Comparison of ENCODE assay signal across 9 cellular contexts in genomic region chr15:76337739-76338554, GRCh38. TPM values are rescaled to one million over a fixed set of nuclear protein-coding genes. Genes with fewer than 3 reads are reported as not detected.
A peak's percentile ranks its signal among the peaks of the same experiment; 100 is the strongest.
DNase-seq lines count a peak whose midpoint lies in the region; ATAC-seq, FAIRE-seq and TF ChIP-seq lines count a peak whose summit lies in the region.
"Had no signal": no experiment of that assay in that cellular context is flagged by ENCODE, and none has a peak within 500 bp of the region (broad histone marks: within the 10 kb centered on the region; RNA-seq: fewer than 3 reads in every experiment).

No MANE protein-coding gene starts in this region.

- H3K36me3 Mint-ChIP-seq in natural killer cell treated with Interleukin-12 subunit alpha and Interleukin-12 subunit beta and Interleukin-15 and Interleukin-18, amount 100 ng/mL, for 72 hours, result peaks cover 9% of the 10 kb centered on the region

- TF ChIP-seq CTCF in GM12878 (IDR thresholded peaks at IDR 0.05 in 2 of 3, conservative IDR thresholded peaks at IDR 0.05 in 1 of 3; ENCODE audit: control insufficient read depth in 2 of 3, extremely low read depth in 1 of 3, insufficient read depth in 1 of 3, low read depth in 3 of 3, low read length in 3 of 3) (no peak), tibial artery (IDR thresholded peaks at IDR 0.05) (no peak)

- POLR2A ChIA-PET in GM12878 (lab: Charles Lee), result no interaction called here

- intact Hi-C loops in GM12878 (cut with micrococcal nuclease; ENCODE audit: unreplicated experiment) (loop anchor here (5.0 kb wide), 1 partner anchor 146 kb away; no protein-coding TSS in a partner anchor), tibial artery (cut with DNase I; ENCODE audit: low total_unique reads) (no loop called here)

- CTCF ChIA-PET in GM12878 (lab: Yijun Ruan, JAX), result no interaction called here

- no peaks in the 10 kb centered on the region for H3K9me3 ChIP-seq in MG63
- H3K9me3 ChIP-seq in GM12878 (replicated peaks; ENCODE audit: control insufficient read depth, insufficient read depth, low read length), result no peaks in the 10 kb centered on the region; the same call in 1 of the 3 replicates
- H3K9me3 ChIP-seq in tibial artery, result no peaks in the 10 kb centered on the region
- H3K9me3 ChIP-seq: left lung had no signal

- TF ChIP-seq RAD21 in GM12878 (IDR thresholded peaks at IDR 0.05; ENCODE audit: insufficient read depth, low read depth, low read length), result no peak

- H3K9ac ChIP-seq in GM12878 (ENCODE audit: control insufficient read depth, insufficient read depth, low read length), result no peak overlapping the region; the same call in 1 of the 2 replicates

- no peaks in the 10 kb centered on the region for H3K9me3 Mint-ChIP-seq in natural killer cell treated with Interleukin-12 subunit alpha and Interleukin-12 subunit beta and Interleukin-15 and Interleukin-18, amount 100 ng/mL, for 72 hours

- no peak for TF ChIP-seq EP300 in GM12878 (IDR thresholded peaks at IDR 0.05; ENCODE audit: borderline replicate concordance in 1 of 2, control insufficient read depth in 1 of 2, low read depth in 2 of 2, low read length in 2 of 2)

- H3K4me1 Mint-ChIP-seq in natural killer cell treated with Interleukin-12 subunit alpha and Interleukin-12 subunit beta and Interleukin-15 and Interleukin-18, amount 100 ng/mL, for 72 hours (ENCODE audit: low read depth in 2 of 2), result peaks cover 51 to 53% of the 10 kb centered on the region in 2 donors

- H3K4me2 ChIP-seq in GM12878 (ENCODE audit: control insufficient read depth, insufficient read depth), result peak overlapping the region; percentile 96

- TF ChIP-seq POLR2A in GM12878 (IDR thresholded peaks at IDR 0.05; ENCODE audit: low read depth, low read length), result no peak
- TF ChIP-seq POLR2A in H54 (IDR thresholded peaks at IDR 0.05; ENCODE audit: low read depth, low read length), result no peak

- peak overlapping the region; percentile 93 for H3K4me3 Mint-ChIP-seq in natural killer cell treated with Interleukin-12 subunit alpha and Interleukin-12 subunit beta and Interleukin-15 and Interleukin-18, amount 100 ng/mL, for 72 hours

- no peak for ATAC-seq in GM12878
- ATAC-seq in natural killer cell treated with Interleukin-12 subunit alpha and Interleukin-12 subunit beta and Interleukin-15 and Interleukin-18, amount 100 ng/mL, for 72 hours, result no peak
- no peak for ATAC-seq in HG03135 (IDR thresholded peaks at IDR 0.05; ENCODE audit: unreplicated experiment)
- ATAC-seq: left lung had no signal

- no peak for FAIRE-seq in GM12878 (lab: Jason Lieb, UNC)
- no peak for FAIRE-seq in H54 (lab: Jason Lieb, UNC)

- SMC1A ChIA-PET in GM12878 (lab: Charles Lee; ENCODE audit: uncharacterized antibody, unreplicated experiment), result no interaction called here

- 6% methylated on average over 96 of the region's 96 CpGs for WGBS in GM12878 (ENCODE audit: insufficient coverage, insufficient replicate concordance, low lambda C conversion rate, missing lambda C conversion rate)

- H2AFZ ChIP-seq in GM12878 (ENCODE audit: control insufficient read depth, low read depth, low read length), result peak overlapping the region; percentile 10; the same call in 1 of the 2 replicates

- no peaks in the 10 kb centered on the region; the same call in 1 of the 2 replicates for H3K36me3 ChIP-seq in MG63
- H3K36me3 ChIP-seq in GM12878 (ENCODE audit: control insufficient read depth in 2 of 2, insufficient read depth in 2 of 2, low read length in 1 of 2), result no peaks in the 10 kb centered on the region
- no peaks in the 10 kb centered on the region for H3K36me3 ChIP-seq in tibial artery
- H3K36me3 ChIP-seq: left lung had no signal

- in situ Hi-C loops in GM12878 (cut with MboI), result no loop called here

- H3K4me1 ChIP-seq in GM12878 (ENCODE audit: control insufficient read depth, insufficient read depth, low read length) (peaks cover 29% of the 10 kb centered on the region), tibial artery (peaks cover 3 to 65% (median 51%) of the 10 kb centered on the region in 4 donors)

- no peak overlapping the region for H3K27ac ChIP-seq in GM12878 (ENCODE audit: control insufficient read depth, insufficient read depth)
- H3K27ac ChIP-seq in tibial artery, result no peak overlapping the region
- H3K27ac ChIP-seq: left lung had no signal

- no peaks in the 10 kb centered on the region for H3K27me3 ChIP-seq in MG63
- H3K27me3 ChIP-seq in GM12878 (replicated peaks in 1 of 2; ENCODE audit: control insufficient read depth in 2 of 2, insufficient read depth in 2 of 2, low read length in 1 of 2), result peaks cover 21 to 27% of the 10 kb centered on the region in 2 experiments
- peaks cover 12 to 98% of the 10 kb centered on the region in 2 donors for H3K27me3 ChIP-seq in tibial artery

- peaks cover 54 to 57% of the 10 kb centered on the region in 2 donors for H3K27me3 Mint-ChIP-seq in natural killer cell treated with Interleukin-12 subunit alpha and Interleukin-12 subunit beta and Interleukin-15 and Interleukin-18, amount 100 ng/mL, for 72 hours

- RAD21 ChIA-PET in GM12878 (lab: Charles Lee; ENCODE audit: unreplicated experiment), result no interaction called here

- H3K79me2 ChIP-seq in GM12878 (ENCODE audit: control insufficient read depth, insufficient read depth, low read length), result no peaks in the 10 kb centered on the region; the same call in 1 of the 2 replicates

- H3K4me3 ChIP-seq in MG63 (peak overlapping the region; percentile 58), GM12878 (peak overlapping the region; percentile 62; the same call in 1 of the 2 replicates), tibial artery (no peak overlapping the region)

- no TSS peak for BruUV-seq in GM12878 (replicated peaks; lab: Mats Ljungman, UMichigan)

- no peaks in the 10 kb centered on the region for H4K20me1 ChIP-seq in GM12878 (ENCODE audit: control insufficient read depth, insufficient read depth)

- no peak overlapping the region for H3K27ac Mint-ChIP-seq in natural killer cell treated with Interleukin-12 subunit alpha and Interleukin-12 subunit beta and Interleukin-15 and Interleukin-18, amount 100 ng/mL, for 72 hours

- DNase-seq in Daoy (ENCODE audit: low read depth), result peak; percentile 13
- no peak for DNase-seq in MG63
- no peak for DNase-seq in GM12878 (ENCODE audit: low read depth, low spot score)
- no peak for DNase-seq in natural killer cell treated with Interleukin-12 subunit alpha and Interleukin-12 subunit beta and Interleukin-15 and Interleukin-18, amount 100 ng/mL, for 72 hours (ENCODE audit: low spot score)
- DNase-seq in tibial artery, result no peak
- no peak for DNase-seq in H54 (ENCODE audit: insufficient read length, low spot score)
- no peak for DNase-seq in cerebellum (ENCODE audit: low spot score)

TF ChIP-seq in GM12878, 131 proteins besides CTCF, POLR2A, EP300 and RAD21 (continues in another document):
- TF ChIP-seq NR2C1 (IDR thresholded peaks at IDR 0.05), result no peak
- peak in 1 of 2 experiments; percentile 59; a peak in 2 of 4 replicates for TF ChIP-seq BHLHE40 (IDR thresholded peaks at IDR 0.05; ENCODE audit: borderline replicate concordance in 1 of 2, low read depth in 2 of 2, low read length in 1 of 2)
- no peak for TF ChIP-seq RFX5 (IDR thresholded peaks at IDR 0.05; ENCODE audit: low read depth, low read length)

RNA-seq across cellular contexts. Expression of gene ISL2, which starts 1.4 kb away (rescaled TPM):
- total RNA-seq in Daoy (2014; rRNA removed; shearing (Covaris generic)), result 3.2 and 5.0 TPM in 2 replicates
- 0.27 and 3.6 TPM in 2 replicates for total RNA-seq in MG63 (2014; rRNA removed; shearing (Covaris generic); ENCODE audit: low replicate concordance)
- 0.29 TPM in 1 of 2 replicates, not detected in the other for total RNA-seq in GM12878 (2013; cell fraction: nucleolus; rRNA removed)
- total RNA-seq in GM12878 (2014; rRNA removed) (0.11 TPM in 1 of 2 replicates, not detected in the other), GM12878 (2014; rRNA removed; fragmentation: Illumina TruSeq; extraction: Trizol) (not detected in 2 replicates), GM12878 (2021) (0.26 TPM in 1 of 2 replicates, not detected in the other), cerebellum (not detected)
- 0.91 TPM for polyA plus RNA-seq in GM12878 (2011; ENCODE audit: low read depth)
- polyA plus RNA-seq in GM12878 (2011; rRNA removed) (0.06 and 0.08 TPM in 2 replicates), GM12878 (2014; fragmentation: Illumina TruSeq; extraction: Trizol) (not detected in 2 replicates), GM12878 (2014; fragmentation: Nextera tagmentation; extraction: Ambion mirVana) (not detected), GM12878 (2014; rRNA removed) (0.05 TPM in 1 of 2 replicates, not detected in the other), GM12878 (2016; fragmentation: Nextera tagmentation; extraction: Ambion mirVana) (not detected)
- polyA plus RNA-seq in GM12878 (2011; cell fraction: cytosol; rRNA removed), result 0.18 and 0.30 TPM in 2 replicates
- polyA plus RNA-seq in GM12878 (2011; cell fraction: nucleus; rRNA removed), result 1.6 and 1.7 TPM in 2 replicates
- 1.4 and 2.3 TPM in 2 replicates for polyA plus RNA-seq in GM12878 (2012)
- 0.15 TPM in 1 of 2 replicates, not detected in the other for polyA minus RNA-seq in GM12878 (2011; rRNA and poly(A)+ RNA removed)
- polyA minus RNA-seq in GM12878 (2011; cell fraction: cytosol; rRNA and poly(A)+ RNA removed), result 1.7 TPM in 1 of 2 replicates, not detected in the other
- not detected in 2 replicates for polyA minus RNA-seq in GM12878 (2011; cell fraction: nucleus; rRNA and poly(A)+ RNA removed)
- 1 to 10 TPM in 1 of 2 donors, under 1 TPM in 1; 0.73 to 1.0 TPM for total RNA-seq in natural killer cell treated with Interleukin-12 subunit alpha and Interleukin-12 subunit beta and Interleukin-15 and Interleukin-18, amount 100 ng/mL, for 72 hours

RNA-seq across cellular contexts. Expression of gene ETFA, which starts 26.7 kb away (rescaled TPM):
- total RNA-seq in Daoy (2014; rRNA removed; shearing (Covaris generic)), result 104 and 110 TPM in 2 replicates
- 362 and 427 TPM in 2 replicates for total RNA-seq in MG63 (2014; rRNA removed; shearing (Covaris generic); ENCODE audit: low replicate concordance)
- 212 and 216 TPM in 2 replicates for total RNA-seq in GM12878 (2013; cell fraction: nucleolus; rRNA removed)
- total RNA-seq in GM12878 (2014; rRNA removed), result 129 and 135 TPM in 2 replicates
- total RNA-seq in GM12878 (2014; rRNA removed; fragmentation: Illumina TruSeq; extraction: Trizol), result 156 and 159 TPM in 2 replicates
- total RNA-seq in GM12878 (2021), result 149 and 172 TPM in 2 replicates
- 156 TPM for polyA plus RNA-seq in GM12878 (2011; ENCODE audit: low read depth)
- 331 and 404 TPM in 2 replicates for polyA plus RNA-seq in GM12878 (2011; rRNA removed)
- 181 and 197 TPM in 2 replicates for polyA plus RNA-seq in GM12878 (2011; cell fraction: cytosol; rRNA removed)
- 100 and 118 TPM in 2 replicates for polyA plus RNA-seq in GM12878 (2011; cell fraction: nucleus; rRNA removed)
- polyA plus RNA-seq in GM12878 (2012), result 172 and 177 TPM in 2 replicates
- 166 and 192 TPM in 2 replicates for polyA plus RNA-seq in GM12878 (2014; fragmentation: Illumina TruSeq; extraction: Trizol)
- polyA plus RNA-seq in GM12878 (2014; fragmentation: Nextera tagmentation; extraction: Ambion mirVana), result 100 to 1,000 TPM; 114 to 124 TPM
- polyA plus RNA-seq in GM12878 (2014; rRNA removed), result 136 and 148 TPM in 2 replicates
- 100 to 1,000 TPM; 290 to 320 TPM for polyA plus RNA-seq in GM12878 (2016; fragmentation: Nextera tagmentation; extraction: Ambion mirVana)
- 154 and 211 TPM in 2 replicates for polyA minus RNA-seq in GM12878 (2011; rRNA and poly(A)+ RNA removed)
- 45.7 and 54.7 TPM in 2 replicates for polyA minus RNA-seq in GM12878 (2011; cell fraction: cytosol; rRNA and poly(A)+ RNA removed)
- 43.0 and 54.1 TPM in 2 replicates for polyA minus RNA-seq in GM12878 (2011; cell fraction: nucleus; rRNA and poly(A)+ RNA removed)
- 100 to 1,000 TPM; 120 to 160 TPM for total RNA-seq in natural killer cell treated with Interleukin-12 subunit alpha and Interleukin-12 subunit beta and Interleukin-15 and Interleukin-18, amount 100 ng/mL, for 72 hours
- 52.8 TPM for total RNA-seq in cerebellum

Comparison
In these comparisons a context has a peak if more than half of its experiments do, and no peak if none do; other contexts are left out.
1. H3K4me3 ChIP-seq: peak in MG63 (single experiment) and GM12878 (single experiment); none in tibial artery (0 of 2).